9 cellular contexts compared by ENCODE assay signal in the genomic region with DNA sequence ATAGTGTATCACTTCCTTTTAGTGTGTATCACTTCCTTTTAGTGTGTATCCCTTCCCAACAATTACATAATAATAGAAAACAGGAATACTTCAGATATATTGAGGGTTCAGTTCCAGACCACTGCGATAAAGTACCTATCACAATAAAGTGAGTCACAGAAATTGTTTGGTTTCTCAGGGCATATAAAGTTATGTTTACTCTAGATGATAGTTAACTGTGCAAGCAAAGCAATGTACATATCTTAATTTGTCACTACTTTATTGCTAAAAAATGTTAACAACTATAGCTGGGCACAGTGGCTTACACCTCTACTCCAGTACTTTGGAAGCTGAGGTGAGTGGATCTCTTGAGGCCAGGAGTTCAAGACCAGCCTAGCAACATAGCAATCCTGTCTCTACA.
"Had no signal": no experiment of that assay in that cellular context is flagged by ENCODE, and none has a peak within 500 bp of the region (broad histone marks: within the 10 kb centered on the region; RNA-seq: fewer than 3 reads in every experiment).

No MANE protein-coding gene starts in this region.

- H3K4me3 ChIP-seq: HAP-1, K562 had no signal

- H3K4me3 Mint-ChIP-seq: HFFc6 had no signal

- H3K27ac ChIP-seq: HL-60 had no signal

- ATAC-seq: HCT116, K562 had no signal

- H3K27ac Mint-ChIP-seq: HFFc6 had no signal

- DNase-seq: GOT3, H7, HFFc6, IMR-90, KG1 had no signal

- H3K4me1 ChIP-seq: HAP-1 had no signal

- H3K36me3 ChIP-seq: HAP-1 had no signal
